ENCODE assay signal across 15 cellular contexts in genomic region chr3:124969963-124970722, GRCh38. TPM values are rescaled to one million over a fixed set of nuclear protein-coding genes. Genes with fewer than 3 reads are reported as not detected.
DNase-seq lines count a peak whose midpoint lies in the region; ATAC-seq and TF ChIP-seq lines count a peak whose summit lies in the region.
"Had no signal": no experiment of that assay in that cellular context is flagged by ENCODE, and none has a peak within 500 bp of the region (broad histone marks: within the 10 kb centered on the region; RNA-seq: fewer than 3 reads in every experiment).

No MANE protein-coding gene starts in this region.

- DNase-seq in Ammon's horn (ENCODE audit: low spot score) = peak; percentile 25
- peak; percentile 62 for DNase-seq in SW480 (ENCODE audit: low spot score)
- peak; percentile 5 to 11 for DNase-seq in hippocampal formation (lab: John Stamatoyannopoulos, UW)
- DNase-seq in neural crest cell (ENCODE audit: low read depth, low spot score) = no peak
- no peak for DNase-seq in CD14-positive monocyte (ENCODE audit: low spot score)
- no peak for DNase-seq in dermis blood vessel endothelial cell
- no peak for DNase-seq in NCI-H128 (lab: John Stamatoyannopoulos, UW; ENCODE audit: unreplicated experiment)
- DNase-seq: Calu3, NCI-H1105 treated with DMSO at 0.1 percent for 48 hours, NCI-H1930, NCI-H774, PC-3, SJCRH30 had no signal

- H3K27ac Mint-ChIP-seq in neural crest cell (ENCODE audit: unreplicated experiment) (peak overlapping the region; percentile 21), CD14-positive monocyte (no peak overlapping the region)
- H3K27ac Mint-ChIP-seq: IgD-negative memory B cell had no signal

- H3K4me3 Mint-ChIP-seq in neural crest cell (no peak overlapping the region), CD14-positive monocyte (no peak overlapping the region)
- H3K4me3 Mint-ChIP-seq: IgD-negative memory B cell had no signal

- H3K9me3 Mint-ChIP-seq in neural crest cell (no peaks in the 10 kb centered on the region), CD14-positive monocyte (peaks cover 0 to 1% (median 0%) of the 10 kb centered on the region in 7 donors)
- H3K9me3 Mint-ChIP-seq: IgD-negative memory B cell had no signal

- H3K36me3 Mint-ChIP-seq in neural crest cell (ENCODE audit: low read depth) = peaks cover 3% of the 10 kb centered on the region
- peaks cover 13 to 22% of the 10 kb centered on the region in 2 donors for H3K36me3 Mint-ChIP-seq in CD14-positive monocyte

- no peaks in the 10 kb centered on the region for H3K4me1 Mint-ChIP-seq in neural crest cell
- peaks cover 18% of the 10 kb centered on the region for H3K4me1 Mint-ChIP-seq in CD14-positive monocyte
- H3K4me1 Mint-ChIP-seq: IgD-negative memory B cell had no signal

- ATAC-seq in GM18873 (IDR thresholded peaks at IDR 0.05; ENCODE audit: low FRiP score, unreplicated experiment) = no peak
- ATAC-seq: PC-3 had no signal

- intact Hi-C loops in CD14-positive monocyte (cut with micrococcal nuclease) = no loop called here

- TF ChIP-seq CTCF in neural crest cell (conservative IDR thresholded peaks at IDR 0.05) (no peak), CD14-positive monocyte (IDR thresholded peaks at IDR 0.05) (no peak)

- H3K27me3 Mint-ChIP-seq in neural crest cell (ENCODE audit: low read depth) (peaks cover 6% of the 10 kb centered on the region), CD14-positive monocyte (ENCODE audit: low read depth in 3 of 3) (peaks cover 0 to 5% (median 0%) of the 10 kb centered on the region in 3 donors)
- H3K27me3 Mint-ChIP-seq: IgD-negative memory B cell had no signal

RNA-seq across cellular contexts. Expression of gene MUC13, which starts 35.6 kb away (rescaled TPM):
- total RNA-seq in neural crest cell = not detected in 2 replicates
- not detected for polyA plus RNA-seq in CD14-positive monocyte
- total RNA-seq in dermis blood vessel endothelial cell = not detected in 2 replicates
- total RNA-seq: SJCRH30 had no signal
- polyA plus RNA-seq: IgD-negative memory B cell had no signal

Comparison
In these comparisons a context has a peak if more than half of its experiments do, and no peak if none do; other contexts are left out.
1. DNase-seq: peak in Ammon's horn (single experiment), SW480 (single experiment) and hippocampal formation (2 of 2); none in neural crest cell (single experiment), CD14-positive monocyte (single experiment), dermis blood vessel endothelial cell (single experiment) and NCI-H128 (single experiment).